Comparison of ENCODE assay signal across 13 cellular contexts in the genomic region with DNA sequence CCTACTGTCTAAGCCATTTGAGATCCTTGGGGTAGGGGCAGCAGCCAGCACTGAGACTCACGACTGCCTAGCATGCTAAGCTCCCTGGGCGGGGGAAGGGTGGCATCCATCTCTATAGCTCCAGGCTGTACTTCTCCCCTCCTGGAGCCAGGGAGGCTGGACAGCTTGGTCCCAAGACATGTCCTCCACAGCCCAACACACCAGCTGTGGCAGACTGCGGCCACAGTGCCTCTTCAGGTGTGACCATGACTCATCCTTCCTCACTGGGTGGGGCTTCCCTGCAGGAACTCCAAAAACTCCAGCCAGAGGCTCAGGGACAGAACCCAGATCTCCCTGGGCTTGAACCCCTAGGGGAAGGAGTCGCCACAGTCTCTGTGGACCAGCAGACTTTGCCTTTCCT.
A peak's percentile ranks its signal among the peaks of the same experiment; 100 is the strongest.
DNase-seq lines count a peak whose midpoint lies in the region; ATAC-seq and TF ChIP-seq lines count a peak whose summit lies in the region.
"Had no signal": no experiment of that assay in that cellular context is flagged by ENCODE, and none has a peak within 500 bp of the region (broad histone marks: within the 10 kb centered on the region; RNA-seq: fewer than 3 reads in every experiment).

No MANE protein-coding gene starts in this region.

- no peaks in the 10 kb centered on the region for H3K9me3 ChIP-seq in BE2C
- H3K9me3 ChIP-seq: HAP-1 had no signal

- no peaks in the 10 kb centered on the region for H3K36me3 ChIP-seq in BE2C
- H3K36me3 ChIP-seq: HAP-1 had no signal

- peaks cover 39% of the 10 kb centered on the region for H3K9me3 Mint-ChIP-seq in activated T-cell treated with anti-CD3 and anti-CD28 coated beads, Interleukin-2, amount 50 U/mL, for 4 hours

- no peak for ATAC-seq in HG03442 (IDR thresholded peaks at IDR 0.05; ENCODE audit: unreplicated experiment)
- ATAC-seq in activated T-cell treated with anti-CD3 and anti-CD28 coated beads, Interleukin-2, amount 50 U/mL, for 4 hours, result no peak

- no peaks in the 10 kb centered on the region for H3K4me1 ChIP-seq in BE2C
- H3K4me1 ChIP-seq: Caco-2, HAP-1 had no signal

- DNase-seq in BE2C, result peak; percentile 6
- DNase-seq in ELF-1 (ENCODE audit: low read depth, low spot score), result peak; percentile 3
- peak; percentile 1 for DNase-seq in NB4 (ENCODE audit: low read depth)
- DNase-seq in kidney tubule cell (ENCODE audit: low spot score), result peak; percentile 61
- no peak for DNase-seq in NCI-H1694 (lab: John Stamatoyannopoulos, UW)
- DNase-seq in activated T-cell treated with anti-CD3 and anti-CD28 coated beads, Interleukin-2, amount 50 U/mL, for 4 hours, result no peak
- DNase-seq: ACHN; Caco-2; CD4-positive, alpha-beta T cell; DMS79 treated with DMSO at 0.1 percent for 48 hours; GM23248 had no signal

- no peak for TF ChIP-seq POLR2A in NB4 (IDR thresholded peaks at IDR 0.05; ENCODE audit: extremely low read depth, insufficient read length)

- H3K4me3 ChIP-seq in BE2C (ENCODE audit: low read depth, low read length) (no peak overlapping the region), NB4 (ENCODE audit: low read depth, low read length) (no peak overlapping the region)
- H3K4me3 ChIP-seq: GM23248, HAP-1 had no signal

- H3K4me3 Mint-ChIP-seq in activated T-cell treated with anti-CD3 and anti-CD28 coated beads, Interleukin-2, amount 50 U/mL, for 4 hours, result no peak overlapping the region
- H3K4me3 Mint-ChIP-seq: CD4-positive, alpha-beta T cell had no signal

- no peaks in the 10 kb centered on the region for H3K36me3 Mint-ChIP-seq in activated T-cell treated with anti-CD3 and anti-CD28 coated beads, Interleukin-2, amount 50 U/mL, for 4 hours (ENCODE audit: insufficient read depth)

- H3K27me3 ChIP-seq in BE2C, result no peaks in the 10 kb centered on the region

- no peaks in the 10 kb centered on the region for H3K27me3 Mint-ChIP-seq in activated T-cell treated with anti-CD3 and anti-CD28 coated beads, Interleukin-2, amount 50 U/mL, for 4 hours (ENCODE audit: low read depth)
- H3K27me3 Mint-ChIP-seq: CD4-positive, alpha-beta T cell had no signal

- no peaks in the 10 kb centered on the region for H3K4me1 Mint-ChIP-seq in activated T-cell treated with anti-CD3 and anti-CD28 coated beads, Interleukin-2, amount 50 U/mL, for 4 hours (ENCODE audit: low read depth)

- TF ChIP-seq CTCF in BE2C (IDR thresholded peaks at IDR 0.05; ENCODE audit: low read depth, low read length) (no peak), NB4 (IDR thresholded peaks at IDR 0.05; ENCODE audit: low read depth, low read length) (no peak)

Comparison
In these comparisons a context has a peak if more than half of its experiments do, and no peak if none do; other contexts are left out.
1. DNase-seq: peak in BE2C (single experiment), ELF-1 (single experiment), NB4 (single experiment) and kidney tubule cell (single experiment); none in NCI-H1694 (single experiment) and activated T-cell treated with anti-CD3 and anti-CD28 coated beads, Interleukin-2, amount 50 U/mL, for 4 hours (single experiment).